1 cellular context compared by ENCODE assay signal in the genomic region with DNA sequence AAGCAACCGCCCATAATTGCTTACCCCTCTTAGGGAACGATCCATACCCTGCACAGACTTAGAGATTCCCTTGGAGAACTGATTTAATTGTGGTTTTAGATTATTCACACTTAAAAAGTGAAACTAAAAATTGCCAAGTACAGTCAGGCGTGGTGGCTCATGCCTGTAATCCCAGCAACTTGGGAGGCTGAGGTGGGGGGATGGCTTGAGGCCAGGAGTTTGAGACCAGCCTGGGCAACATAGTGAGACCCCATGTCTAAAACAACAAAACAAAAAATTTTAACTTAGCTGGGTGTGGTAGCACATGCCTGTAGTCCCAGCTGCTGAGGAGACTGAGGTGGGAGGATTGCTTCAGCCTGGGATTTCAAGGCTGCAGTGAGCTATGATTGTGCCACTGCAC.
TF ChIP-seq lines count a peak whose summit lies in the region.

No MANE protein-coding gene starts in this region.

TF ChIP-seq in K562, 482 proteins besides CTCF, POLR2A, EP300 and RAD21:
- TF ChIP-seq ZBTB7A (IDR thresholded peaks at IDR 0.05; ENCODE audit: borderline replicate concordance, control insufficient read depth, low read depth, low read length) (no peak), ZNF121 (CRISPR knock-in tag; conservative IDR thresholded peaks at IDR 0.05) (peak; percentile 56; the same call in 1 of the 2 replicates)
TF ChIP-seq in K562: peak in this region for 1.
